ENCODE assay signal across 27 cellular contexts in the genomic region with DNA sequence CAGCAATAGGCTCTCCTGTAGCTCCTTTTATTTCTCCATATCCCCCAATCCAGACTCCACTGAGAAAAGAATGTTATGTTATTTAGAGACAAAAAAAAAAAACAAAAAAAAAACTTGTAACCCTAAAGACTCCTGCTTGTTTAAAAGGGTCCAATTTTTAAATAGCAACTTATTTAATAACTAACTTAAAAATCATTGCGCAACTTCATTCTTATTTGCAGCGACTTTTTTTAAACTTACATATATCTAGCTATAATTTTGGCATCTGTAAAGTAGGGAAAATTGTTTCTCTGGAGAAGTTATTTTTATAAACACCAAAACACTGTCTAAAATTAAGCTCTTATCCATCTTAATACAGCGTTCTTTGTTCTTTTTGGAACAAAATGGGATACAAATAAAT.
"Had no signal": no experiment of that assay in that cellular context is flagged by ENCODE, and none has a peak within 500 bp of the region (broad histone marks: within the 10 kb centered on the region; RNA-seq: fewer than 3 reads in every experiment).

No MANE protein-coding gene starts in this region.

- H3K27me3 ChIP-seq: pancreas, sigmoid colon, spleen, suprapubic skin, tibial nerve, uterus had no signal

- H3K9me3 ChIP-seq: lower lobe of right lung, pancreas, prostate gland, sigmoid colon, spleen, suprapubic skin, tibial nerve, uterus had no signal

- H3K27me3 Mint-ChIP-seq: stimulated activated naive CD8-positive, alpha-beta T cell treated with anti-CD3 and anti-CD28 coated beads, Interleukin-15, Interleukin-2, amounts not matched to agents 100 ng/mL and 50 ng/mL, for 24 hours; type B pancreatic cell had no signal

- H3K27ac ChIP-seq: lower lobe of right lung, pancreas, prostate gland, sigmoid colon, spleen, suprapubic skin, tibial nerve, uterus had no signal

- H3K4me1 ChIP-seq: lower lobe of right lung, pancreas, prostate gland, sigmoid colon, spleen, suprapubic skin, tibial nerve, uterus had no signal

- H3K9me3 Mint-ChIP-seq: naive thymus-derived CD8-positive, alpha-beta T cell; nephron; neural crest cell; stimulated activated effector memory CD8-positive, alpha-beta T cell treated with anti-CD3 and anti-CD28 coated beads, Interleukin-12 subunit alpha, Interleukin-12 subunit beta, amount 100 ng/mL, for 72 hours; stimulated activated naive CD8-positive, alpha-beta T cell treated with anti-CD3 and anti-CD28 coated beads, Interleukin-15, Interleukin-2, amounts not matched to agents 100 ng/mL and 50 ng/mL, for 24 hours; type B pancreatic cell had no signal

- DNase-seq: kidney glomerular epithelial cell; left cardiac atrium; lower lobe of right lung; mammary epithelial cell; mesenchymal stem cell; naive thymus-derived CD8-positive, alpha-beta T cell; nucleus accumbens; pancreas; posterior cingulate gyrus; retina; right cardiac atrium; sigmoid colon; small intestine; spleen; stimulated activated CD4-positive, alpha-beta T cell treated with anti-CD3 and anti-CD28 coated beads, Interleukin-4, amount 100 ng/mL, for 24 hours; stimulated activated naive CD4-positive, alpha-beta T cell; uterus had no signal

- H3K27ac Mint-ChIP-seq: naive thymus-derived CD8-positive, alpha-beta T cell; nephron; stimulated activated effector memory CD8-positive, alpha-beta T cell treated with anti-CD3 and anti-CD28 coated beads, Interleukin-12 subunit alpha, Interleukin-12 subunit beta, amount 100 ng/mL, for 72 hours; stimulated activated naive CD8-positive, alpha-beta T cell treated with anti-CD3 and anti-CD28 coated beads, Interleukin-15, Interleukin-2, amounts not matched to agents 100 ng/mL and 50 ng/mL, for 24 hours; type B pancreatic cell had no signal

- ATAC-seq: left cardiac atrium; left lobe of liver; lower lobe of right lung; naive thymus-derived CD8-positive, alpha-beta T cell; pancreas; right cardiac atrium; stimulated activated effector memory CD8-positive, alpha-beta T cell treated with anti-CD3 and anti-CD28 coated beads, Interleukin-12 subunit alpha, Interleukin-12 subunit beta, amount 100 ng/mL, for 72 hours had no signal

- H3K4me3 ChIP-seq: lower lobe of right lung, pancreas, prostate gland, sigmoid colon, spleen, suprapubic skin, tibial nerve, uterus had no signal

- H3K36me3 Mint-ChIP-seq: stimulated activated effector memory CD8-positive, alpha-beta T cell treated with anti-CD3 and anti-CD28 coated beads, Interleukin-12 subunit alpha, Interleukin-12 subunit beta, amount 100 ng/mL, for 72 hours had no signal

- H3K36me3 ChIP-seq: lower lobe of right lung, pancreas, prostate gland, spleen, uterus had no signal

- H3K4me3 Mint-ChIP-seq: naive thymus-derived CD8-positive, alpha-beta T cell; nephron; neural crest cell; stimulated activated effector memory CD8-positive, alpha-beta T cell treated with anti-CD3 and anti-CD28 coated beads, Interleukin-12 subunit alpha, Interleukin-12 subunit beta, amount 100 ng/mL, for 72 hours; stimulated activated naive CD8-positive, alpha-beta T cell treated with anti-CD3 and anti-CD28 coated beads, Interleukin-15, Interleukin-2, amounts not matched to agents 100 ng/mL and 50 ng/mL, for 24 hours; type B pancreatic cell had no signal

- H3K4me1 Mint-ChIP-seq: naive thymus-derived CD8-positive, alpha-beta T cell; nephron; stimulated activated effector memory CD8-positive, alpha-beta T cell treated with anti-CD3 and anti-CD28 coated beads, Interleukin-12 subunit alpha, Interleukin-12 subunit beta, amount 100 ng/mL, for 72 hours had no signal

- FAIRE-seq: keratinocyte, pancreas, small intestine had no signal
